Comparison of ENCODE assay signal across 10 cellular contexts in genomic region chr20:29689411-29690225, GRCh38.
DNase-seq lines count a peak whose midpoint lies in the region; ATAC-seq, FAIRE-seq and TF ChIP-seq lines count a peak whose summit lies in the region.
"Had no signal": no experiment of that assay in that cellular context is flagged by ENCODE, and none has a peak within 500 bp of the region (broad histone marks: within the 10 kb centered on the region; RNA-seq: fewer than 3 reads in every experiment).

No MANE protein-coding gene starts in this region.

- no peak for FAIRE-seq in urothelium cell line (lab: Jason Lieb, UNC)

- TF ChIP-seq CTCF in heart right ventricle (IDR thresholded peaks at IDR 0.05), result no peak

- WGBS in heart right ventricle, 2 donors, result 36 to 49% methylated on average over 48 of the region's 48 CpGs

- no peaks in the 10 kb centered on the region for H3K9me2 ChIP-seq in Karpas-422 (replicated peaks; ENCODE audit: insufficient read depth, low read length)

- intact Hi-C loops in heart right ventricle (cut with DNase I), result no loop called here

- ATAC-seq in heart right ventricle, result peak in 5 of 8 donors; percentile 42 to 79 (median 66)

- no peak overlapping the region for H2AFZ ChIP-seq in Karpas-422 (ENCODE audit: low read length)

- H3K36me3 ChIP-seq in heart right ventricle, result no peaks in the 10 kb centered on the region
- no peaks in the 10 kb centered on the region for H3K36me3 ChIP-seq in Karpas-422 (ENCODE audit: insufficient read depth, low read length)

- H3K4me2 ChIP-seq in Karpas-422 (ENCODE audit: low read depth, low read length, poor library complexity, severe bottlenecking), result no peak overlapping the region

- H4K20me1 ChIP-seq in Karpas-422 (ENCODE audit: insufficient read depth, low read depth, low read length), result no peaks in the 10 kb centered on the region

- H3K27ac ChIP-seq in heart right ventricle (no peak overlapping the region), Karpas-422 (ENCODE audit: low read length) (no peak overlapping the region)
- H3K27ac ChIP-seq: dorsolateral prefrontal cortex had no signal

- H3K4me1 ChIP-seq in heart right ventricle, result no peaks in the 10 kb centered on the region
- H3K4me1 ChIP-seq in Karpas-422 (ENCODE audit: low read length), result no peaks in the 10 kb centered on the region

- H3K27me3 ChIP-seq in heart right ventricle (no peaks in the 10 kb centered on the region), Karpas-422 (ENCODE audit: low read length) (no peaks in the 10 kb centered on the region)

- H3K9me3 ChIP-seq in heart right ventricle (peaks cover 0 to 13% (median 0%) of the 10 kb centered on the region in 11 donors), Karpas-422 (ENCODE audit: low read length) (no peaks in the 10 kb centered on the region; the same call in 1 of the 2 replicates)

- H3K79me2 ChIP-seq in Karpas-422 (ENCODE audit: low read length), result no peaks in the 10 kb centered on the region

- no peak overlapping the region for H3K9ac ChIP-seq in Karpas-422 (ENCODE audit: low read length)

- DNase-seq in stimulated activated CD4-positive, alpha-beta T cell treated with anti-CD3 and anti-CD28 coated beads, Interleukin-12 subunit alpha, Interleukin-12 subunit beta, amount 100 ng/mL, for 4 hours, result peak; percentile 30
- no peak for DNase-seq in stimulated activated CD4-positive, alpha-beta T cell treated with anti-CD3 and anti-CD28 coated beads, Interleukin-2, amount 100 ng/mL, for 48 hours
- DNase-seq in SK-N-DZ (ENCODE audit: low spot score) (peak; percentile 87), heart right ventricle (peak; percentile 22 to 32), urothelium cell line (ENCODE audit: low spot score) (peak; percentile 91), DMS153 (lab: John Stamatoyannopoulos, UW) (no peak), Karpas-422 (no peak), Ammon's horn (ENCODE audit: low spot score) (no peak)
- DNase-seq: IMR-90 had no signal

- H3K4me3 ChIP-seq in heart right ventricle (peak overlapping the region in 6 of 10 donors; percentile 1 to 41 (median 22)), Karpas-422 (ENCODE audit: low read length) (no peak overlapping the region)

Comparison
In these comparisons a context has a peak if more than half of its experiments do, and no peak if none do; other contexts are left out.
1. DNase-seq: peak in stimulated activated CD4-positive, alpha-beta T cell treated with anti-CD3 and anti-CD28 coated beads, Interleukin-12 subunit alpha, Interleukin-12 subunit beta, amount 100 ng/mL, for 4 hours (single experiment), SK-N-DZ (single experiment), heart right ventricle (2 of 2) and urothelium cell line (single experiment); none in stimulated activated CD4-positive, alpha-beta T cell treated with anti-CD3 and anti-CD28 coated beads, Interleukin-2, amount 100 ng/mL, for 48 hours (0 of 2), DMS153 (single experiment), Karpas-422 (single experiment) and Ammon's horn (single experiment).